8 cellular contexts compared by ENCODE assay signal in the genomic region with DNA sequence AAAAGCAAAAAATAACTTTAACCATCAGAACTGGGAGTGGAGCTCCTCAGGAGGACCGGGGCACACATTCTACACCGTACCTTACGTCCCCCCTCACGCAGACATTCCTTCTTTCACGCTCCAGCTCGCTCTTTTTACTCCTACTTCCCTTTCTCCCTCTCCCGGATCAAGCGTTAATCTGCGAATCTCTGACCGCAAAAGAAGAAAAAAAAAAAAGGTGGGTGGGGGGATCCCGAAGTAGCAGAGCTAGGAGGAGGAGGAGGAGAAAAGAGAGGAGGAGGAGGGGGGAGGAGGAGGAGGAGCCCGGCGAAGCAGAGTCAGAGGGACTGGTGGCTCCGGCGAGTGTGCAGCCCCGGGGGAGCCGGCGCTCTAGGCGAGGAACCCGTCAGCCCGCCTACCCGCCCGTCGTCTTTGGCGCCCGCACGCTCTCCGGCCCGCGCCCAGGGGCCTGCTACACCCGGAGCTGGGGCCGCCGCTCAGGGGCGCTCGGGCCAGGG. TPM values are rescaled to one million over a fixed set of nuclear protein-coding genes. Genes with fewer than 3 reads are reported as not detected.
A peak's percentile ranks its signal among the peaks of the same experiment; 100 is the strongest.
DNase-seq lines count a peak whose midpoint lies in the region; ATAC-seq lines count a peak whose summit lies in the region.

Gene NHSL2 (plus strand): TSS at position 320 of the 497 bp plus-strand sequence.

- H3K4me3 Mint-ChIP-seq in activated CD4-positive, alpha-beta memory T cell treated with anti-CD3 and anti-CD28 coated beads for 36 hours, result peak within 1 kb of the TSS; percentile 39

- peaks cover 2% of the 10 kb centered on the region for H3K4me1 Mint-ChIP-seq in activated CD4-positive, alpha-beta memory T cell treated with anti-CD3 and anti-CD28 coated beads for 36 hours (ENCODE audit: low read depth)

- H3K9me3 Mint-ChIP-seq in activated CD4-positive, alpha-beta memory T cell treated with anti-CD3 and anti-CD28 coated beads for 36 hours, result no peaks in the 10 kb centered on the region

- CTCF ChIA-PET in activated CD4-positive, alpha-beta memory T cell treated with anti-CD3 and anti-CD28 coated beads for 36 hours (lab: Charles Lee), result interaction anchor here (0.6 to 1.4 kb wide), 3 partner anchors 86 to 215 kb away, joined by 3 to 6 read pairs (median 4); no protein-coding TSS in a partner anchor

- DNase-seq in DMS53 (lab: John Stamatoyannopoulos, UW) (peak; percentile 63), DMS53 treated with DMSO at 0.1 percent for 48 hours (lab: John Stamatoyannopoulos, UW; ENCODE audit: unreplicated experiment) (no peak), germinal center (ENCODE audit: low spot score) (peak; percentile 6), posterior vena cava (ENCODE audit: low spot score) (no peak), putamen (ENCODE audit: low spot score) (no peak), Ammon's horn (ENCODE audit: low spot score) (no peak)
- DNase-seq in activated CD4-positive, alpha-beta memory T cell treated with anti-CD3 and anti-CD28 coated beads for 36 hours, result peak; percentile 40

- no peaks in the 10 kb centered on the region for H3K36me3 Mint-ChIP-seq in activated CD4-positive, alpha-beta memory T cell treated with anti-CD3 and anti-CD28 coated beads for 36 hours

- intact Hi-C loops in activated CD4-positive, alpha-beta memory T cell treated with anti-CD3 and anti-CD28 coated beads for 36 hours (cut with micrococcal nuclease), result loop anchor here (2.0 to 5.0 kb wide), 2 partner anchors 38 to 216 kb away; no protein-coding TSS in a partner anchor
- intact Hi-C loops in posterior vena cava (cut with DNase I), result no loop called here

- no peak for ATAC-seq in HG03442 (IDR thresholded peaks at IDR 0.05; ENCODE audit: unreplicated experiment)

- peaks cover 21% of the 10 kb centered on the region for H3K27me3 Mint-ChIP-seq in activated CD4-positive, alpha-beta memory T cell treated with anti-CD3 and anti-CD28 coated beads for 36 hours

- POLR2A ChIA-PET in activated CD4-positive, alpha-beta memory T cell treated with anti-CD3 and anti-CD28 coated beads for 36 hours (lab: Charles Lee), result interaction anchor here (0.6 kb wide), 1 partner anchor 221 kb away, joined by 3 read pairs; no protein-coding TSS in a partner anchor

- no peak within 1 kb of the TSS for H3K27ac Mint-ChIP-seq in activated CD4-positive, alpha-beta memory T cell treated with anti-CD3 and anti-CD28 coated beads for 36 hours

RNA-seq across cellular contexts. Expression of gene NHSL2, which starts in this region (rescaled TPM):
- total RNA-seq in activated CD4-positive, alpha-beta memory T cell treated with anti-CD3 and anti-CD28 coated beads for 36 hours, result under 1 TPM; 0.97 TPM
- total RNA-seq in posterior vena cava, result 10 to 100 TPM; 32.4 to 46.1 TPM

Comparison
In these comparisons a context has a peak if more than half of its experiments do, and no peak if none do; other contexts are left out.
1. RNA of gene NHSL2 (total RNA-seq): 32.4 to 46.1 TPM in posterior vena cava; 0.97 TPM in activated CD4-positive, alpha-beta memory T cell treated with anti-CD3 and anti-CD28 coated beads for 36 hours; every median in the first group is over 10 times any median in the second.
2. DNase-seq: peak in DMS53 (single experiment) and germinal center (single experiment); none in DMS53 treated with DMSO at 0.1 percent for 48 hours (single experiment), posterior vena cava (single experiment), putamen (single experiment) and Ammon's horn (single experiment).
3. Peak in DNase-seq in activated CD4-positive, alpha-beta memory T cell treated with anti-CD3 and anti-CD28 coated beads for 36 hours; RNA of the gene not detected or under 1 TPM.